Comparison of ENCODE assay signal across 13 cellular contexts in the genomic region with DNA sequence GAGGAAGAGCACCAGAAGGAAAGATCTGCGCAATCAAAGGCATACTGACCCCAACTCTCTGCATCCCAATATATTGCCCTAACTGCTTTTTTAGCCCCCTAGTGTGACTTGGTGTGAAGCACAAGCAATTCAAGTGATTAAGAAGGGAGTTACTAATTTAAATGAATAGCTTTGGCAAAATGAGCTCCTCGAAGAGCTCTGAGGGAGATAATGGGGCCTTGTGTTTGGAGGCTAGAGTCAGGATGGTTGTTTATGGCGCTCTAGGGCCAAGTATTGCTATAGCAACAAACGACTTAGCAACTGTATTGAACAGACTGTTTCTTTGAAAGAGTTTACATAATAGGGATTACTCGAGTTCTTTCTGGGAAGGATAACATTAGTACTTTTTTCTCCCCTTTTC. TPM values are rescaled to one million over a fixed set of nuclear protein-coding genes. Genes with fewer than 3 reads are reported as not detected.
DNase-seq lines count a peak whose midpoint lies in the region; ATAC-seq and TF ChIP-seq lines count a peak whose summit lies in the region.
"Had no signal": no experiment of that assay in that cellular context is flagged by ENCODE, and none has a peak within 500 bp of the region (broad histone marks: within the 10 kb centered on the region; RNA-seq: fewer than 3 reads in every experiment).

No MANE protein-coding gene starts in this region.

- intact Hi-C loops in Right ventricle myocardium superior (cut with DNase I) = no loop called here
- intact Hi-C loops in cardiac septum (cut with DNase I) = loop anchor here (10.0 kb wide), 1 partner anchor 413 kb away; no protein-coding TSS in a partner anchor
- intact Hi-C loops in aorta (cut with DNase I) = no loop called here

- CTCF ChIA-PET in GM10248 (lab: Yijun Ruan, JAX) = interaction anchor here (0.7 to 2.9 kb wide), 11 partner anchors 10 to 214 kb away, joined by 3 to 12 read pairs (median 3); no protein-coding TSS in a partner anchor

- H3K4me3 ChIP-seq in brain microvascular endothelial cell (ENCODE audit: low read depth, low read length) = no peak overlapping the region
- no peak overlapping the region for H3K4me3 ChIP-seq in aorta (ENCODE audit: low read length in 2 of 2)

- no peaks in the 10 kb centered on the region for H3K4me1 ChIP-seq in aorta (ENCODE audit: control insufficient read depth in 1 of 2, insufficient read depth in 2 of 2, low read length in 2 of 2)

- POLR2A ChIA-PET in GM10248 (lab: Yijun Ruan, JAX) = no interaction called here

- ATAC-seq in Right ventricle myocardium superior (ENCODE audit: poor library complexity) (peak; percentile 49), aorta (ENCODE audit: low FRiP score) (peak; percentile 63)
- ATAC-seq: foreskin keratinocyte had no signal

- in situ Hi-C loops in brain microvascular endothelial cell (cut with HindIII; ENCODE audit: low pct_ligation_motif_present, low sequenced_read_pairs) = no loop called here

- H3K36me3 ChIP-seq in brain microvascular endothelial cell (replicated peaks) (no peaks in the 10 kb centered on the region), aorta (ENCODE audit: control insufficient read depth in 1 of 2, insufficient read depth in 2 of 2, low read length in 1 of 2) (no peaks in the 10 kb centered on the region)

- DNase-seq in Right ventricle myocardium superior = no peak
- no peak for DNase-seq in cardiac septum (ENCODE audit: low spot score)
- no peak for DNase-seq in brain microvascular endothelial cell
- no peak for DNase-seq in aorta
- DNase-seq in iPS-NIHi11 (ENCODE audit: low spot score) = no peak
- no peak for DNase-seq in GM10248 (ENCODE audit: extremely low spot score)
- DNase-seq in NCI-H1930 (lab: John Stamatoyannopoulos, UW) = no peak
- DNase-seq: activated naive CD4-positive, alpha-beta T cell treated with Interleukin-2 at 50 U/mL for 16 hours; AML-193; foreskin keratinocyte; NCI-H446 treated with DMSO at 0.1 percent for 48 hours; stimulated activated CD4-positive, alpha-beta T cell treated with anti-CD3 and anti-CD28 coated beads, Interleukin-1b, Interleukin-23, amount 100 ng/mL, for 48 hours had no signal

- 62 to 64% methylated on average over 5 of the region's 5 CpGs for WGBS in aorta, 2 donors

- no peak overlapping the region for H3K27ac ChIP-seq in brain microvascular endothelial cell
- H3K27ac ChIP-seq in layer of hippocampus (ENCODE audit: low read depth, low read length) = peak overlapping the region; percentile 52
- H3K27ac ChIP-seq in aorta (ENCODE audit: low read depth in 1 of 2, low read length in 2 of 2) = no peak overlapping the region
- H3K27ac ChIP-seq: foreskin keratinocyte had no signal

- no peaks in the 10 kb centered on the region for H3K9me3 ChIP-seq in aorta (ENCODE audit: control insufficient read depth, low read length)

- H3K27me3 ChIP-seq in brain microvascular endothelial cell (replicated peaks) (no peaks in the 10 kb centered on the region), layer of hippocampus (ENCODE audit: control insufficient read depth, insufficient read depth, low read length) (no peaks in the 10 kb centered on the region), aorta (ENCODE audit: control insufficient read depth in 1 of 2, insufficient read depth in 2 of 2, low read length in 1 of 2) (peaks cover 0 to 1% of the 10 kb centered on the region in 2 donors)
- H3K27me3 ChIP-seq: foreskin keratinocyte had no signal

- TF ChIP-seq CTCF in brain microvascular endothelial cell (IDR thresholded peaks at IDR 0.05; ENCODE audit: low read depth, low read length, missing control alignments) (peak; percentile 39), GM10248 (IDR thresholded peaks at IDR 0.05; ENCODE audit: control extremely low read depth, extremely low read depth, low read depth, missing control alignments) (no peak)

RNA-seq across cellular contexts. Expression of gene C5orf58, which starts 11.5 kb away (rescaled TPM):
- total RNA-seq in Right ventricle myocardium superior (0.65 TPM), cardiac septum (not detected), aorta (not detected)
- polyA plus RNA-seq in aorta = not detected
- total RNA-seq: foreskin keratinocyte had no signal
- polyA plus RNA-seq: foreskin keratinocyte had no signal
